ENCODE assay signal across 13 cellular contexts in genomic region chr15:64524778-64525177, GRCh38.
"Had no signal": no experiment of that assay in that cellular context is flagged by ENCODE, and none has a peak within 500 bp of the region (broad histone marks: within the 10 kb centered on the region; RNA-seq: fewer than 3 reads in every experiment).

No MANE protein-coding gene starts in this region.

- H3K27me3 ChIP-seq: adrenal gland had no signal

- ATAC-seq: activated CD4-positive, alpha-beta T cell treated with anti-CD3 and anti-CD28 coated beads for 36 hours; activated CD8-positive, alpha-beta T cell treated with anti-CD3 and anti-CD28 coated beads for 36 hours; activated T-cell treated with anti-CD3 and anti-CD28 coated beads, Interleukin-2, amount 50 U/mL, for 4 hours; T-helper 17 cell had no signal

- H3K4me3 ChIP-seq: adrenal gland, skin epidermis had no signal

- DNase-seq: activated CD4-positive, alpha-beta T cell treated with anti-CD3 and anti-CD28 coated beads for 36 hours; activated CD8-positive, alpha-beta T cell treated with anti-CD3 and anti-CD28 coated beads for 36 hours; activated effector memory CD4-positive, alpha-beta T cell treated with anti-CD3 and anti-CD28 coated beads, Interleukin-2, amount 50 U/mL, for 16 hours; activated T-cell treated with anti-CD3 and anti-CD28 coated beads, Interleukin-2, amount 50 U/mL, for 4 hours; adrenal gland; caudate nucleus; hypothalamus; mesendoderm; occipital lobe; T-helper 17 cell had no signal

- FAIRE-seq: colon, endometrium had no signal

- H3K27ac ChIP-seq: adrenal gland, skin epidermis had no signal
